In the genomic region with DNA sequence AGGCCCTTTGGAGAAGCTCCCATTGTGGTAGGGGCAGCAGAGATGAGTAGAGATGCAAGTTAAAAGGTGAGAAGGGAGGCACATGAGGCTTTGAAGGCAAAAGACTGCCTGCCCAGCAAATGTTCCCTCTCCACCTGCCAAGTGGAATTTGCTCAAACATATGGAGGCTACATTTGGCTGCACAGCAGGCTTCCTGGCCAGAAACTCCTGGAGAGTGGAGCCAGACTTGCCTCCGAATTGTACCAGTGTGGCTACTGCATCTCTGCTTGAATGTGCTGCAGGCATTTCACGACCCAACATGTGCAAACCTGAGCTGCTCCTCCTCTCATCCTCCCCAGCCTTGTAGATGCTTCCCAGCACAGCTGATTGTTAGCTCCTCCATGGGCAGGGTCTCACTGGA, we compare ENCODE assay signal across 21 cellular contexts.
"Had no signal": no experiment of that assay in that cellular context is flagged by ENCODE, and none has a peak within 500 bp of the region (broad histone marks: within the 10 kb centered on the region; RNA-seq: fewer than 3 reads in every experiment).

No MANE protein-coding gene starts in this region.

- H3K4me3 ChIP-seq: body of pancreas, coronary artery, gastrocnemius medialis, heart right ventricle, mucosa of descending colon, neural progenitor cell, right atrium auricular region, suprapubic skin, transverse colon, uterus had no signal

- DNase-seq: activated B cell treated with CpG ODN at 0.5 μM for 24 hours; activated CD4-positive, alpha-beta memory T cell treated with anti-CD3 and anti-CD28 coated beads, Interleukin-2, amount 10 ng/mL, durations not matched to agents 7 days and 5 days; activated CD4-positive, alpha-beta T cell treated with anti-CD3 and anti-CD28 coated beads for 48 hours; activated naive CD4-positive, alpha-beta T cell treated with anti-CD3 and anti-CD28 coated beads for 36 hours; activated T-cell treated with anti-CD3 and anti-CD28 coated beads, Interleukin-2, amount 50 U/mL, for 4 hours; body of pancreas; gastrocnemius medialis; heart right ventricle; kidney glomerular epithelial cell; left ventricle myocardium superior; mucosa of descending colon; naive B cell; stimulated activated CD4-positive, alpha-beta T cell treated with anti-CD3 and anti-CD28 coated beads, Interleukin-12 subunit alpha, Interleukin-12 subunit beta, amount 100 ng/mL, for 4 hours; stimulated activated CD4-positive, alpha-beta T cell treated with anti-CD3 and anti-CD28 coated beads, Interleukin-2, amount 100 ng/mL, for 24 hours; T-cell; transverse colon; uterus had no signal

- H3K27me3 ChIP-seq: body of pancreas, gastrocnemius medialis, heart right ventricle, neural progenitor cell, right atrium auricular region, suprapubic skin, transverse colon, uterus had no signal

- H3K36me3 ChIP-seq: gastrocnemius medialis, heart right ventricle, neural progenitor cell, right atrium auricular region, suprapubic skin, transverse colon, uterus had no signal
